ENCODE assay signal across 15 cellular contexts in genomic region chr4:39433878-39434492, GRCh38. TPM values are rescaled to one million over a fixed set of nuclear protein-coding genes. Genes with fewer than 3 reads are reported as not detected.
DNase-seq lines count a peak whose midpoint lies in the region; ATAC-seq and TF ChIP-seq lines count a peak whose summit lies in the region.
"Had no signal": no experiment of that assay in that cellular context is flagged by ENCODE, and none has a peak within 500 bp of the region (broad histone marks: within the 10 kb centered on the region; RNA-seq: fewer than 3 reads in every experiment).

No MANE protein-coding gene starts in this region.

- no peaks in the 10 kb centered on the region for H4K20me1 ChIP-seq in GM23338 (replicated peaks; ENCODE audit: insufficient read depth)
- H4K20me1 ChIP-seq: BLaER1 treated with 17β-estradiol and CSF1 and Interleukin-3, amounts not matched to agents 10 nM and 100 nM had no signal

- H3K27ac ChIP-seq in GM23338 (ENCODE audit: low read depth) (no peak overlapping the region), subcutaneous abdominal adipose tissue (ENCODE audit: low read depth, low read length) (peak overlapping the region; percentile 99)
- H3K27ac ChIP-seq: BLaER1 treated with 17β-estradiol and CSF1 and Interleukin-3, amounts not matched to agents 10 nM and 100 nM; GM23248 had no signal

- no peaks in the 10 kb centered on the region for H3K4me1 Mint-ChIP-seq in GM23338
- H3K4me1 Mint-ChIP-seq: B cell, IgD-negative memory B cell had no signal

- no peaks in the 10 kb centered on the region for H3K9me2 ChIP-seq in GM23338 (ENCODE audit: insufficient read depth)

- H3K4me3 Mint-ChIP-seq in GM23338, result no peak overlapping the region
- H3K4me3 Mint-ChIP-seq: B cell; CD8-positive, alpha-beta T cell; IgD-negative memory B cell had no signal

- no peaks in the 10 kb centered on the region for H3K36me3 ChIP-seq in GM23338 (ENCODE audit: insufficient read depth)
- peaks cover 0 to 5% (median 0%) of the 10 kb centered on the region in 5 donors for H3K36me3 ChIP-seq in subcutaneous abdominal adipose tissue (ENCODE audit: control insufficient read depth in 5 of 5, insufficient read depth in 5 of 5, low read length in 5 of 5)
- H3K36me3 ChIP-seq: BLaER1 treated with 17β-estradiol and CSF1 and Interleukin-3, amounts not matched to agents 10 nM and 100 nM had no signal

- H2AFZ ChIP-seq in GM23338, result 0 out of 2 replicates have a peak overlapping the region, but pooled peaks have one; percentile 59
- H2AFZ ChIP-seq: GM23248 had no signal

- no peak for TF ChIP-seq CTCF in GM23338 (conservative IDR thresholded peaks at IDR 0.05; ENCODE audit: low read depth in 2 of 2)

- H3K4me1 ChIP-seq in GM23338 (ENCODE audit: insufficient read depth) (no peaks in the 10 kb centered on the region), subcutaneous abdominal adipose tissue (ENCODE audit: control insufficient read depth in 5 of 5, insufficient read depth in 5 of 5, low read length in 5 of 5) (peaks cover 0 to 34% (median 18%) of the 10 kb centered on the region in 5 donors)
- H3K4me1 ChIP-seq: BLaER1 treated with 17β-estradiol and CSF1 and Interleukin-3, amounts not matched to agents 10 nM and 100 nM had no signal

- no peaks in the 10 kb centered on the region for H3K9me3 ChIP-seq in subcutaneous abdominal adipose tissue (ENCODE audit: control insufficient read depth in 5 of 5, low read length in 5 of 5)
- H3K9me3 ChIP-seq: BLaER1 treated with 17β-estradiol and CSF1 and Interleukin-3, amounts not matched to agents 10 nM and 100 nM had no signal

- no peaks in the 10 kb centered on the region for H3K36me3 Mint-ChIP-seq in GM23338 (ENCODE audit: low read depth)
- H3K36me3 Mint-ChIP-seq: CD8-positive, alpha-beta T cell; IgD-negative memory B cell had no signal

- ATAC-seq in GM23338 (no peak), HG03521 (IDR thresholded peaks at IDR 0.05; ENCODE audit: unreplicated experiment) (no peak)
- ATAC-seq: CD8-positive, alpha-beta T cell had no signal

- no peaks in the 10 kb centered on the region for H3K9me3 Mint-ChIP-seq in GM23338
- H3K9me3 Mint-ChIP-seq: CD8-positive, alpha-beta T cell; IgD-negative memory B cell had no signal

- H3K27me3 ChIP-seq in GM23338 (ENCODE audit: insufficient read depth) (no peaks in the 10 kb centered on the region), subcutaneous abdominal adipose tissue (ENCODE audit: control insufficient read depth in 5 of 5, insufficient read depth in 4 of 5, low read length in 5 of 5) (no peaks in the 10 kb centered on the region)
- H3K27me3 ChIP-seq: BLaER1 treated with 17β-estradiol and CSF1 and Interleukin-3, amounts not matched to agents 10 nM and 100 nM had no signal

- H3K9ac ChIP-seq in subcutaneous abdominal adipose tissue (ENCODE audit: low read length in 5 of 5), result no peak overlapping the region
- H3K9ac ChIP-seq: BLaER1 treated with 17β-estradiol and CSF1 and Interleukin-3, amounts not matched to agents 10 nM and 100 nM; GM23248 had no signal

- peaks cover 3% of the 10 kb centered on the region for H3K27me3 Mint-ChIP-seq in GM23338 (ENCODE audit: insufficient read depth, low read depth, poor library complexity)
- H3K27me3 Mint-ChIP-seq: B cell, IgD-negative memory B cell had no signal

- DNase-seq in NCI-H2029 treated with DMSO at 0.1 percent for 48 hours (lab: John Stamatoyannopoulos, UW) (peak; percentile 4), NCI-H2029 (lab: John Stamatoyannopoulos, UW) (no peak), GM23338 (ENCODE audit: low spot score) (no peak), NCI-H446 treated with DMSO at 0.1 percent for 48 hours (lab: John Stamatoyannopoulos, UW) (peak; percentile 76), RPMI8226 (no peak)
- DNase-seq: Calu3; CD8-positive, alpha-beta T cell; GM23248; HCEC 1CT had no signal

- H3K4me2 ChIP-seq in GM23338, result no peak overlapping the region
- H3K4me2 ChIP-seq: BLaER1 treated with 17β-estradiol and CSF1 and Interleukin-3, amounts not matched to agents 10 nM and 100 nM had no signal

- no peaks in the 10 kb centered on the region for H3F3A ChIP-seq in GM23338 (replicated peaks; ENCODE audit: low read depth)

- H3K79me2 ChIP-seq in GM23338 (replicated peaks; ENCODE audit: insufficient read depth), result no peaks in the 10 kb centered on the region

- H3K4me3 ChIP-seq in GM23338 (no peak overlapping the region), subcutaneous abdominal adipose tissue (ENCODE audit: low read depth in 1 of 5, low read length in 5 of 5) (no peak overlapping the region)
- H3K4me3 ChIP-seq: BLaER1 treated with 17β-estradiol and CSF1 and Interleukin-3, amounts not matched to agents 10 nM and 100 nM; GM23248 had no signal

- H3K27ac Mint-ChIP-seq in GM23338, result no peak overlapping the region
- H3K27ac Mint-ChIP-seq: B cell; CD8-positive, alpha-beta T cell; IgD-negative memory B cell had no signal

TF ChIP-seq in GM23338, 12 proteins besides CTCF, POLR2A, EP300 and RAD21:
- TF ChIP-seq REST (IDR thresholded peaks at IDR 0.05; ENCODE audit: unreplicated experiment) (no peak), EZH2 (IDR thresholded peaks at IDR 0.05; ENCODE audit: low read depth, unreplicated experiment) (no peak), NANOG (IDR thresholded peaks at IDR 0.05; ENCODE audit: borderline replicate concordance) (no peak), EZH2phosphoT487 (IDR thresholded peaks at IDR 0.05; ENCODE audit: unreplicated experiment) (no peak), JUNB (IDR thresholded peaks at IDR 0.05; ENCODE audit: unreplicated experiment) (no peak), STAT1 (IDR thresholded peaks at IDR 0.05; ENCODE audit: unreplicated experiment) (no peak)
TF ChIP-seq in GM23338: peak in this region for 0.

RNA-seq across cellular contexts. Expression of gene RPL9, which starts 24.7 kb away (rescaled TPM):
- total RNA-seq in GM23338 (2014; rRNA removed; shearing (Covaris generic)), result 4,044 and 4,699 TPM in 2 replicates
- polyA plus RNA-seq in GM23338 (2016; fragmentation: Nextera tagmentation; extraction: Ambion mirVana), result 2,522 and 3,152 TPM in 2 replicates

RNA-seq across cellular contexts. Expression of gene LIAS, which starts 24.9 kb away (rescaled TPM):
- 18.7 and 28.8 TPM in 2 replicates for total RNA-seq in GM23338 (2014; rRNA removed; shearing (Covaris generic))
- 17.5 and 18.2 TPM in 2 replicates for polyA plus RNA-seq in GM23338 (2016; fragmentation: Nextera tagmentation; extraction: Ambion mirVana)

RNA-seq across cellular contexts. Expression of gene KLB, which starts 27.3 kb away (rescaled TPM):
- total RNA-seq in GM23338 (2014; rRNA removed; shearing (Covaris generic)), result 0.03 TPM in 1 of 2 replicates, not detected in the other
- polyA plus RNA-seq in GM23338 (2016; fragmentation: Nextera tagmentation; extraction: Ambion mirVana), result 0.19 and 0.21 TPM in 2 replicates
- total RNA-seq: A172, B cell, GM23248 had no signal
- polyA plus RNA-seq: GM23248 had no signal

Comparison
In these comparisons a context has a peak if more than half of its experiments do, and no peak if none do; other contexts are left out.
1. DNase-seq: peak in NCI-H2029 treated with DMSO at 0.1 percent for 48 hours (single experiment) and NCI-H446 treated with DMSO at 0.1 percent for 48 hours (single experiment); none in NCI-H2029 (single experiment), GM23338 (single experiment) and RPMI8226 (single experiment).